ENCODE assay signal across 12 cellular contexts in genomic region chr17:74369665-74370490, GRCh38. TPM values are rescaled to one million over a fixed set of nuclear protein-coding genes. Genes with fewer than 3 reads are reported as not detected.
"Had no signal": no experiment of that assay in that cellular context is flagged by ENCODE, and none has a peak within 500 bp of the region (broad histone marks: within the 10 kb centered on the region; RNA-seq: fewer than 3 reads in every experiment).

No MANE protein-coding gene starts in this region.

- H3K9me3 Mint-ChIP-seq: activated naive CD8-positive, alpha-beta T cell treated with anti-CD3 and anti-CD28 coated beads for 36 hours; activated T-cell treated with anti-CD3 and anti-CD28 coated beads, Interleukin-2, amount 50 U/mL, for 4 hours had no signal

- H3K4me3 ChIP-seq: gastrocnemius medialis, lower lobe of right lung, tibial nerve, vagina had no signal

- DNase-seq: brain microvascular endothelial cell, erythroblast, gastrocnemius medialis, retina had no signal

- H3K4me3 Mint-ChIP-seq: activated naive CD8-positive, alpha-beta T cell treated with anti-CD3 and anti-CD28 coated beads for 36 hours had no signal

- H3K27me3 Mint-ChIP-seq: activated naive CD8-positive, alpha-beta T cell treated with anti-CD3 and anti-CD28 coated beads for 36 hours had no signal

- H3K4me1 ChIP-seq: vagina had no signal

- H3K27ac ChIP-seq: brain microvascular endothelial cell, gastrocnemius medialis, lower lobe of right lung, tibial nerve, vagina had no signal

- H3K27me3 ChIP-seq: brain microvascular endothelial cell, gastrocnemius medialis, vagina had no signal

- H3K9me3 ChIP-seq: gastrocnemius medialis, lower lobe of right lung, tibial nerve, vagina had no signal

- H3K36me3 Mint-ChIP-seq: activated naive CD8-positive, alpha-beta T cell treated with anti-CD3 and anti-CD28 coated beads for 36 hours had no signal

- ATAC-seq: gastrocnemius medialis had no signal

- H3K36me3 ChIP-seq: brain microvascular endothelial cell, gastrocnemius medialis, lower lobe of right lung, tibial nerve, vagina had no signal

- H3K27ac Mint-ChIP-seq: activated naive CD8-positive, alpha-beta T cell treated with anti-CD3 and anti-CD28 coated beads for 36 hours had no signal

RNA-seq across cellular contexts. Expression of gene GPR142, which starts 2.6 kb away (rescaled TPM):
- total RNA-seq: activated naive CD8-positive, alpha-beta T cell treated with anti-CD3 and anti-CD28 coated beads for 36 hours; activated T-cell treated with anti-CD3 and anti-CD28 coated beads, Interleukin-2, amount 50 U/mL, for 4 hours; cerebellum; gastrocnemius medialis; lower lobe of right lung had no signal

RNA-seq across cellular contexts. Expression of gene BTBD17, which starts 8.2 kb away (rescaled TPM):
- total RNA-seq: activated naive CD8-positive, alpha-beta T cell treated with anti-CD3 and anti-CD28 coated beads for 36 hours; activated T-cell treated with anti-CD3 and anti-CD28 coated beads, Interleukin-2, amount 50 U/mL, for 4 hours; dermis microvascular lymphatic vessel endothelial cell; gastrocnemius medialis; lower lobe of right lung; subcutaneous adipose tissue; tibial nerve; vagina had no signal

RNA-seq across cellular contexts. Expression of gene KIF19, which starts 43.9 kb away (rescaled TPM):
- total RNA-seq: activated T-cell treated with anti-CD3 and anti-CD28 coated beads, Interleukin-2, amount 50 U/mL, for 4 hours had no signal
